ENCODE assay signal across 8 cellular contexts in the genomic region with DNA sequence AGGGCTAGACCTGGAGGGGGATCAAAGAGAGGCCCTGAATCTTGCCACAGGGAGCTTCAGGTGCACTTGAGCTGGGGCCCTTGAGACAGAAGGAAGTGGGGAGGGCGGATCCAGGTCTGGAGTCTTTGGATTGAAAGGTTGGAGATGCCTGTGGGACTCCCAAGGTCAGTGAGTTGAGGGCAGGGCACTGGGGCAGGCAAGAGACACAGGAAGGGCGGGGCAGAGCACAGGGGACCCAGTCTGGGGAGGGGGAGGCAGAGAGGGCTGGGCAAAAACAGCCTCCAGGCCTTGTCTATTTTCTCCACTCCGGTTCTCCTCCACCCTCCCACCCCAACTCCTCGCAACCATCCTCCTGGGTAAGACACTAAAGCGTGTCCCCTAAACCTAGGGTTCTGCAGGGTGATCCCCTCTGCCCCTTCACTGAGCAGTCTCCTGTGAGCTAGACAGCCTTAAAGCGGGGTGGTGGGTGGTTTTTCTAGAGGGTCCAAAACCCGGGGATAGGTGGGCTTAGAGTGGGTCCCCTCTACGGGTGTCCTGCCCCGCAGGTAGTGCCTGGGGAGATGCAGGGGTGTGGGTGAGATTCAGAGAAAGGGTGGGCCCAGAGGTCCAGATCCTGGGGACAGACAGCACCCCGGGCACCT. TPM values are rescaled to one million over a fixed set of nuclear protein-coding genes. Genes with fewer than 3 reads are reported as not detected.
DNase-seq lines count a peak whose midpoint lies in the region; TF ChIP-seq lines count a peak whose summit lies in the region.

No MANE protein-coding gene starts in this region.

- no peaks in the 10 kb centered on the region for H3K27me3 ChIP-seq in PC-9 (ENCODE audit: insufficient read depth, low read depth)
- peaks cover 3% of the 10 kb centered on the region for H3K27me3 ChIP-seq in osteoblast (ENCODE audit: insufficient read depth, low read length)

- H2AFZ ChIP-seq in PC-9: peak overlapping the region; percentile 66
- peak overlapping the region; percentile 74 for H2AFZ ChIP-seq in osteoblast (ENCODE audit: low read length)

- peaks cover 30% of the 10 kb centered on the region for H4K20me1 ChIP-seq in PC-9 (ENCODE audit: insufficient read depth)
- H4K20me1 ChIP-seq in osteoblast (ENCODE audit: insufficient read depth, low read length): peaks cover 20% of the 10 kb centered on the region

- peaks cover 36% of the 10 kb centered on the region for H3K79me2 ChIP-seq in PC-9 (ENCODE audit: low read depth)
- H3K79me2 ChIP-seq in osteoblast (ENCODE audit: insufficient read depth, low read length): peaks cover 18% of the 10 kb centered on the region

- H3K27ac ChIP-seq in PC-9: peak overlapping the region; percentile 85
- no peak overlapping the region for H3K27ac ChIP-seq in osteoblast (ENCODE audit: low read depth, low read length)

- H3K4me3 ChIP-seq in PC-9 (peak overlapping the region; percentile 66), epithelial cell of proximal tubule (ENCODE audit: low read depth, low read length) (peak overlapping the region; percentile 54), osteoblast (ENCODE audit: insufficient read depth, low read length) (peak overlapping the region; percentile 70)

- H3K9me3 ChIP-seq in PC-9 (ENCODE audit: insufficient read depth, low read depth) (peaks cover 5% of the 10 kb centered on the region; the same call in 1 of the 2 replicates), osteoblast (ENCODE audit: low read depth, low read length) (peaks cover 6% of the 10 kb centered on the region)

- H3K4me2 ChIP-seq in PC-9: peak overlapping the region; percentile 95
- peak overlapping the region; percentile 79 for H3K4me2 ChIP-seq in osteoblast (ENCODE audit: insufficient read depth, low read length)

- CTCF ChIA-PET in PC-9 (lab: Charles Lee): no interaction called here

- H3K36me3 ChIP-seq in PC-9 (ENCODE audit: low read depth) (no peaks in the 10 kb centered on the region), osteoblast (ENCODE audit: insufficient read depth, low read length) (no peaks in the 10 kb centered on the region)

- H3K4me1 ChIP-seq in PC-9 (replicated peaks; ENCODE audit: insufficient read depth) (peaks cover 45% of the 10 kb centered on the region), osteoblast (ENCODE audit: insufficient read depth, low read length) (peaks cover 7% of the 10 kb centered on the region)

- no peaks in the 10 kb centered on the region for H3K9me2 ChIP-seq in PC-9 (ENCODE audit: insufficient read depth)

- no TSS peak for BruUV-seq in PC-9 (replicated peaks; lab: Mats Ljungman, UMichigan)

- peaks cover 25% of the 10 kb centered on the region for H3F3A ChIP-seq in PC-9 (ENCODE audit: insufficient read depth, low read depth)

- peak; percentile 82 for DNase-seq in DMS53 (lab: John Stamatoyannopoulos, UW)
- DNase-seq in PC-9: peak; percentile 35 to 52
- DNase-seq in epithelial cell of proximal tubule (ENCODE audit: low read depth): no peak
- no peak for DNase-seq in osteoblast (ENCODE audit: insufficient read length, low spot score, missing footprints)
- no peak for DNase-seq in effector CD8-positive, alpha-beta T cell (lab: John Stamatoyannopoulos, UW)
- DNase-seq in activated gamma-delta T cell treated with Interleukin-2 at 50 U/mL for 16 hours: no peak
- DNase-seq in activated CD4-positive, CD25-positive, alpha-beta regulatory T cell (lab: John Stamatoyannopoulos, UW): no peak
- DNase-seq in NCI-H2227 (lab: John Stamatoyannopoulos, UW; ENCODE audit: unreplicated experiment): no peak

- TF ChIP-seq CTCF in PC-9 (conservative IDR thresholded peaks at IDR 0.05): no peak
- no peak for TF ChIP-seq CTCF in epithelial cell of proximal tubule (conservative IDR thresholded peaks at IDR 0.05; ENCODE audit: low read depth, low read length)
- no peak for TF ChIP-seq CTCF in osteoblast (IDR thresholded peaks at IDR 0.05; ENCODE audit: extremely low read depth, low read depth, low read length)

- intact Hi-C loops in PC-9 (cut with micrococcal nuclease; ENCODE audit: unreplicated experiment): no loop called here

- POLR2A ChIA-PET in PC-9 (lab: Charles Lee; ENCODE audit: unreplicated experiment): interaction anchor here (0.6 to 0.7 kb wide), 2 partner anchors 74 to 128 kb away, joined by 3 to 10 read pairs; no protein-coding TSS in a partner anchor

RNA-seq across cellular contexts. Expression of a gene that starts 38.6 kb away (rescaled TPM):
- total RNA-seq in PC-9 (2021): 37.6 and 55.4 TPM in 2 replicates
- 33.7 and 85.0 TPM in 2 replicates for total RNA-seq in epithelial cell of proximal tubule
- total RNA-seq in osteoblast: 2.7 and 3.6 TPM in 2 replicates

RNA-seq across cellular contexts. Expression of a gene that starts 44.2 kb away (rescaled TPM):
- total RNA-seq in PC-9 (2021) (36.4 and 38.2 TPM in 2 replicates), epithelial cell of proximal tubule (30.2 and 36.8 TPM in 2 replicates), osteoblast (16.8 and 17.0 TPM in 2 replicates)

Comparison
In these comparisons a context has a peak if more than half of its experiments do, and no peak if none do; other contexts are left out.
1. DNase-seq: peak in DMS53 (single experiment) and PC-9 (2 of 2); none in epithelial cell of proximal tubule (single experiment), osteoblast (single experiment), effector CD8-positive, alpha-beta T cell (single experiment), activated gamma-delta T cell treated with Interleukin-2 at 50 U/mL for 16 hours (single experiment), activated CD4-positive, CD25-positive, alpha-beta regulatory T cell (0 of 4) and NCI-H2227 (single experiment).
2. Peak in every context shown above with its lines, with median percentiles within 50 percentile points of each other: H3K4me3 ChIP-seq.